25 cellular contexts compared by ENCODE assay signal in the genomic region with DNA sequence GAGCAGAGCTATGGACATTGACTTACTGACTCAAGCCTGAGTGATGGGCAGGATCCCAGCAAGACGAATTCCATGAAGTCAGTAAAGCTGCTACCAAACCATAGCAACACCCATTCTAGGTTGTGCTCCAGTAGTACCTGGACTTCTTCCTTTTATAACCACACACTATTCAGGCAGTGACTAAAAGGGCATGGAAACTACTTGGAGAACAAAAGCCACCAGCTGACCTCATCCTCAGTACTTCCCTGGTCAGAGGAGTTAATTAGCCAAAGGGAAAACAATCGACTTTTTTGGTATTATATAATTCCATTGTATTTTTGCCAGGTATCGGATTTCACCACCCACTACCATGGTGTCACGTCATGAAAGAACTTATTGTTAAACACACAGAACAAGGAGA.
DNase-seq lines count a peak whose midpoint lies in the region; ATAC-seq, FAIRE-seq and TF ChIP-seq lines count a peak whose summit lies in the region.
"Had no signal": no experiment of that assay in that cellular context is flagged by ENCODE, and none has a peak within 500 bp of the region (broad histone marks: within the 10 kb centered on the region; RNA-seq: fewer than 3 reads in every experiment).

No MANE protein-coding gene starts in this region.

- H3K9me3 ChIP-seq in HepG2 (ENCODE audit: low read length) (no peaks in the 10 kb centered on the region), right lobe of liver (no peaks in the 10 kb centered on the region)
- H3K9me3 ChIP-seq: BLaER1, left ventricle myocardium inferior, upper lobe of left lung had no signal

- H3K27ac ChIP-seq in HepG2 (ENCODE audit: extremely low read length, insufficient read depth, low read length) (no peak overlapping the region), right lobe of liver (no peak overlapping the region), foreskin keratinocyte (no peak overlapping the region)
- H3K27ac ChIP-seq: BLaER1, left ventricle myocardium inferior, upper lobe of left lung had no signal

- CTCF ChIA-PET in HepG2 (lab: Yijun Ruan, JAX; ENCODE audit: low intra/inter-chr PET ratio, low total read pairs) = no interaction called here

- H3K9ac ChIP-seq in HepG2 (ENCODE audit: insufficient read depth, low read depth, low read length) = no peak overlapping the region
- H3K9ac ChIP-seq: BLaER1 had no signal

- DNase-seq in HepG2 (ENCODE audit: low spot score) = no peak
- no peak for DNase-seq in right lobe of liver
- peak; percentile 51 for DNase-seq in astrocyte of the hippocampus (ENCODE audit: low read depth, low spot score)
- peak; percentile 27 for DNase-seq in fibroblast of peridontal ligament (ENCODE audit: extremely low read depth)
- no peak for DNase-seq in foreskin keratinocyte
- no peak for DNase-seq in hypothalamus (lab: John Stamatoyannopoulos, UW)
- DNase-seq: ACHN; activated CD4-positive, alpha-beta T cell treated with anti-CD3 and anti-CD28 coated beads for 36 hours; activated gamma-delta T cell treated with Interleukin-2 at 50 U/mL for 16 hours; activated naive CD8-positive, alpha-beta T cell treated with anti-CD3 and anti-CD28 coated beads, Interleukin-2, amount 50 U/mL, for 24 hours; COR-L47; GOT3; immature natural killer cell; left ventricle myocardium inferior; naive thymus-derived CD4-positive, alpha-beta T cell; NCI-H510A treated with DMSO at 0.1 percent for 48 hours; occipital lobe; RPMI8226; substantia nigra; T-helper 17 cell; upper lobe of left lung had no signal

- no peak overlapping the region for H2AFZ ChIP-seq in HepG2 (ENCODE audit: low read length)

- no peak for TF ChIP-seq CTCF in HepG2 (CRISPR knock-in tag; IDR thresholded peaks at IDR 0.05)
- no peak for TF ChIP-seq CTCF in right lobe of liver (IDR thresholded peaks at IDR 0.05)
- no peak for TF ChIP-seq CTCF in foreskin keratinocyte (conservative IDR thresholded peaks at IDR 0.05)

- no peak overlapping the region for H3K4me3 ChIP-seq in HepG2 (replicated peaks in 1 of 3; ENCODE audit: insufficient read depth in 1 of 3, low read depth in 2 of 3, low read length in 3 of 3)
- no peak overlapping the region for H3K4me3 ChIP-seq in right lobe of liver
- H3K4me3 ChIP-seq: BLaER1, left ventricle myocardium inferior, upper lobe of left lung had no signal

- intact Hi-C loops in HepG2 (cut with micrococcal nuclease; ENCODE audit: unreplicated experiment) = no loop called here
- intact Hi-C loops in right lobe of liver (cut with DNase I) = no loop called here

- TF ChIP-seq POLR2A in HepG2 (IDR thresholded peaks at IDR 0.05; ENCODE audit: insufficient read depth in 1 of 2, low read depth in 2 of 2, low read length in 2 of 2) = no peak
- no peak for TF ChIP-seq POLR2A in right lobe of liver (IDR thresholded peaks at IDR 0.05)

- in situ Hi-C loops in HepG2 (cut with HindIII; ENCODE audit: extremely low pct_ligation_motif_present, low pct_unique_long_range_greater_than_20kb) = no loop called here

- no peaks in the 10 kb centered on the region for H4K20me1 ChIP-seq in HepG2 (ENCODE audit: insufficient read depth, low read length)
- H4K20me1 ChIP-seq: BLaER1 had no signal

- no peak for TF ChIP-seq EP300 in HepG2 (IDR thresholded peaks at IDR 0.05; ENCODE audit: low read depth in 2 of 2, low read length in 2 of 2)
- TF ChIP-seq EP300 in HepG2 (CRISPR knock-in tag; IDR thresholded peaks at IDR 0.05; ENCODE audit: borderline replicate concordance) = no peak

- H3K36me3 ChIP-seq in HepG2 (replicated peaks in 1 of 2; ENCODE audit: control insufficient read depth in 1 of 2, insufficient read depth in 2 of 2, low read length in 2 of 2) (no peaks in the 10 kb centered on the region), right lobe of liver (no peaks in the 10 kb centered on the region)
- H3K36me3 ChIP-seq: BLaER1, left ventricle myocardium inferior, upper lobe of left lung had no signal

- POLR2A ChIA-PET in HepG2 (lab: Yijun Ruan, JAX) = no interaction called here

- H3K4me1 ChIP-seq in HepG2 (ENCODE audit: insufficient read depth, low read length) (0 out of 2 replicates have a peak, but pooled peaks cover 6% of the 10 kb centered on the region), right lobe of liver (no peaks in the 10 kb centered on the region), foreskin keratinocyte (no peaks in the 10 kb centered on the region)
- H3K4me1 ChIP-seq: BLaER1, upper lobe of left lung had no signal

- H3K4me2 ChIP-seq in HepG2 (ENCODE audit: low read depth, low read length) = no peak overlapping the region
- H3K4me2 ChIP-seq: BLaER1 had no signal

- ATAC-seq in HepG2 (no peak), right lobe of liver (no peak), HG03469 (IDR thresholded peaks at IDR 0.05; ENCODE audit: unreplicated experiment) (no peak), foreskin keratinocyte (no peak), HG03439 (IDR thresholded peaks at IDR 0.05; ENCODE audit: unreplicated experiment) (no peak)
- ATAC-seq: activated CD4-positive, alpha-beta T cell treated with anti-CD3 and anti-CD28 coated beads for 36 hours; activated naive CD8-positive, alpha-beta T cell treated with anti-CD3 and anti-CD28 coated beads, Interleukin-2, amount 50 U/mL, for 24 hours; naive thymus-derived CD4-positive, alpha-beta T cell; T-helper 17 cell had no signal

- BruUV-seq in HepG2 (replicated peaks; lab: Mats Ljungman, UMichigan) = no TSS peak

- no peak for TF ChIP-seq RAD21 in HepG2 (CRISPR knock-in tag; IDR thresholded peaks at IDR 0.05)

- FAIRE-seq in HepG2 (lab: Jason Lieb, UNC) = no peak
- FAIRE-seq: GM18507 had no signal

- H3K27me3 ChIP-seq in HepG2 (ENCODE audit: control insufficient read depth in 1 of 2, insufficient read depth in 2 of 2, low read length in 2 of 2) (peaks cover 0 to 8% of the 10 kb centered on the region in 2 experiments; a peak in 2 of 5 replicates), right lobe of liver (no peaks in the 10 kb centered on the region), foreskin keratinocyte (no peaks in the 10 kb centered on the region)
- H3K27me3 ChIP-seq: upper lobe of left lung had no signal

- WGBS in HepG2 (ENCODE audit: low lambda C conversion rate) = 22% methylated on average over 4 of the region's 4 CpGs
- WGBS in right lobe of liver (ENCODE audit: insufficient coverage, low coverage, low lambda C conversion rate, missing lambda C conversion rate) = 74% methylated on average over 4 of the region's 4 CpGs

- no peaks in the 10 kb centered on the region for H3K79me2 ChIP-seq in HepG2 (ENCODE audit: insufficient read depth, low read length)

TF ChIP-seq in HepG2, 621 proteins besides CTCF, POLR2A, EP300 and RAD21:
- no peak for TF ChIP-seq ZNF253 (CRISPR knock-in tag; IDR thresholded peaks at IDR 0.05; ENCODE audit: borderline replicate concordance)
- TF ChIP-seq, protein P1, sequence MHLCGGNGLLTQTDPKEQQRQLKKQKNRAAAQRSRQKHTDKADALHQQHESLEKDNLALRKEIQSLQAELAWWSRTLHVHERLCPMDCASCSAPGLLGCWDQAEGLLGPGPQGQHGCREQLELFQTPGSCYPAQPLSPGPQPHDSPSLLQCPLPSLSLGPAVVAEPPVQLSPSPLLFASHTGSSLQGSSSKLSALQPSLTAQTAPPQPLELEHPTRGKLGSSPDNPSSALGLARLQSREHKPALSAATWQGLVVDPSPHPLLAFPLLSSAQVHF (CRISPR knock-in tag; IDR thresholded peaks at IDR 0.05) = no peak
- TF ChIP-seq CREB1 (IDR thresholded peaks at IDR 0.05) = 0 out of 2 replicates have a peak, but pooled peaks have one; percentile 32
- TF ChIP-seq CREB1 (CRISPR knock-in tag; IDR thresholded peaks at IDR 0.05) = no peak
- TF ChIP-seq ZNF451 (CRISPR knock-in tag; IDR thresholded peaks at IDR 0.05) = no peak
- TF ChIP-seq ONECUT2 (CRISPR knock-in tag; IDR thresholded peaks at IDR 0.05) = no peak

Comparison
In these comparisons a context has a peak if more than half of its experiments do, and no peak if none do; other contexts are left out.
1. DNase-seq: peak in astrocyte of the hippocampus (single experiment) and fibroblast of peridontal ligament (single experiment); none in HepG2 (single experiment), right lobe of liver (0 of 3), foreskin keratinocyte (0 of 2) and hypothalamus (0 of 51).